Comparison of ENCODE assay signal across 24 cellular contexts in genomic region chr2:61713457-61713856, GRCh38.
"Had no signal": no experiment of that assay in that cellular context is flagged by ENCODE, and none has a peak within 500 bp of the region (broad histone marks: within the 10 kb centered on the region; RNA-seq: fewer than 3 reads in every experiment).

No MANE protein-coding gene starts in this region.

- H3K27ac ChIP-seq: epithelial cell of prostate, foreskin keratinocyte, left lung, sigmoid colon, tibial artery had no signal

- H3K4me3 Mint-ChIP-seq: activated B cell treated with CpG ODN at 0.5 μM for 24 hours; activated CD4-positive, alpha-beta memory T cell treated with anti-CD3 and anti-CD28 coated beads for 36 hours; activated naive CD8-positive, alpha-beta T cell; activated T-helper 1 cell treated with anti-CD3 and anti-CD28 coated beads, Interleukin-12 subunit alpha, Interleukin-12 subunit beta, Interleukin-2, Interleukin-4 antibody, amounts not matched to agents 30 ng/mL and 10 ng/mL and 1 ng/mL, durations not matched to agents 14 hours and 24 hours and 36 hours; endodermal cell; naive B cell; neural crest cell; T-cell had no signal

- H3K9me3 Mint-ChIP-seq: activated B cell treated with CpG ODN at 0.5 μM for 24 hours; activated CD4-positive, alpha-beta memory T cell treated with anti-CD3 and anti-CD28 coated beads for 36 hours; activated T-helper 1 cell treated with anti-CD3 and anti-CD28 coated beads, Interleukin-12 subunit alpha, Interleukin-12 subunit beta, Interleukin-2, Interleukin-4 antibody, amounts not matched to agents 30 ng/mL and 10 ng/mL and 1 ng/mL, durations not matched to agents 14 hours and 24 hours and 36 hours; endodermal cell; naive B cell; neural crest cell; T-cell had no signal

- H3K4me3 ChIP-seq: left lung, mucosa of descending colon, sigmoid colon, tibial artery had no signal

- H3K4me1 Mint-ChIP-seq: endodermal cell, naive B cell, neural crest cell, T-cell had no signal

- H3K27me3 Mint-ChIP-seq: activated CD4-positive, alpha-beta memory T cell treated with anti-CD3 and anti-CD28 coated beads for 36 hours; activated naive CD8-positive, alpha-beta T cell; naive B cell; T-cell had no signal

- DNase-seq: activated B cell treated with CpG ODN at 0.5 μM for 24 hours; activated CD4-positive, alpha-beta memory T cell treated with anti-CD3 and anti-CD28 coated beads for 36 hours; activated CD4-positive, alpha-beta T cell treated with anti-CD3 and anti-CD28 coated beads for 4 hours; activated gamma-delta T cell treated with Interleukin-2 at 50 U/mL for 16 hours; activated T-cell treated with anti-CD3 and anti-CD28 coated beads for 4 hours; caudate nucleus; endodermal cell; glutamatergic neuron; kidney; left lung; mesenchymal stem cell; mucosa of descending colon; naive B cell; sigmoid colon; stimulated activated CD8-positive, alpha-beta memory T cell treated with anti-CD3 and anti-CD28 coated beads, Interleukin-4, amount 100 ng/mL, for 48 hours; stimulated activated naive CD4-positive, alpha-beta T cell treated with Interleukin-2 at 50 U/mL for 16 hours; T-cell; tibial artery had no signal

- H3K4me1 ChIP-seq: foreskin keratinocyte, left lung, sigmoid colon, tibial artery had no signal

- H3K9me3 ChIP-seq: left lung, mucosa of descending colon, sigmoid colon, tibial artery had no signal

- H3K27ac Mint-ChIP-seq: activated B cell treated with CpG ODN at 0.5 μM for 24 hours; activated CD4-positive, alpha-beta memory T cell treated with anti-CD3 and anti-CD28 coated beads for 36 hours; activated naive CD8-positive, alpha-beta T cell; activated T-helper 1 cell treated with anti-CD3 and anti-CD28 coated beads, Interleukin-12 subunit alpha, Interleukin-12 subunit beta, Interleukin-2, Interleukin-4 antibody, amounts not matched to agents 30 ng/mL and 10 ng/mL and 1 ng/mL, durations not matched to agents 14 hours and 24 hours and 36 hours; endodermal cell; naive B cell; T-cell had no signal

- ATAC-seq: foreskin keratinocyte, left lung, mucosa of descending colon, T-cell had no signal

- H3K36me3 Mint-ChIP-seq: activated CD4-positive, alpha-beta memory T cell treated with anti-CD3 and anti-CD28 coated beads for 36 hours; activated naive CD8-positive, alpha-beta T cell; naive B cell; T-cell had no signal

- H3K27me3 ChIP-seq: foreskin keratinocyte, left lung, sigmoid colon, tibial artery had no signal

- FAIRE-seq: colon, kidney had no signal

- H3K36me3 ChIP-seq: left lung, sigmoid colon, tibial artery had no signal
